Comparison of ENCODE assay signal across 1 cellular context in genomic region chr6:44261581-44261980, GRCh38.
TF ChIP-seq lines count a peak whose summit lies in the region.

No MANE protein-coding gene starts in this region.

TF ChIP-seq in IMR-90, 13 proteins besides CTCF, POLR2A, EP300 and RAD21:
- TF ChIP-seq FOS (IDR thresholded peaks at IDR 0.05; ENCODE audit: low read depth, low read length) (no peak), MAFK (IDR thresholded peaks at IDR 0.05; ENCODE audit: low read depth, low read length) (no peak), RCOR1 (IDR thresholded peaks at IDR 0.05; ENCODE audit: insufficient replicate concordance, low read length) (no peak), CEBPB (IDR thresholded peaks at IDR 0.05; ENCODE audit: low read depth, low read length) (no peak), CHD1 (IDR thresholded peaks at IDR 0.05; ENCODE audit: low read depth, low read length) (no peak), RFX5 (IDR thresholded peaks at IDR 0.05; ENCODE audit: low read depth, low read length) (no peak), ELK1 (IDR thresholded peaks at IDR 0.05; ENCODE audit: borderline replicate concordance, low read depth, low read length) (no peak), SMC3 (IDR thresholded peaks at IDR 0.05; ENCODE audit: low read depth, low read length) (no peak), NFE2L2 (IDR thresholded peaks at IDR 0.05; ENCODE audit: low read depth, low read length) (no peak)
